In the genomic region with DNA sequence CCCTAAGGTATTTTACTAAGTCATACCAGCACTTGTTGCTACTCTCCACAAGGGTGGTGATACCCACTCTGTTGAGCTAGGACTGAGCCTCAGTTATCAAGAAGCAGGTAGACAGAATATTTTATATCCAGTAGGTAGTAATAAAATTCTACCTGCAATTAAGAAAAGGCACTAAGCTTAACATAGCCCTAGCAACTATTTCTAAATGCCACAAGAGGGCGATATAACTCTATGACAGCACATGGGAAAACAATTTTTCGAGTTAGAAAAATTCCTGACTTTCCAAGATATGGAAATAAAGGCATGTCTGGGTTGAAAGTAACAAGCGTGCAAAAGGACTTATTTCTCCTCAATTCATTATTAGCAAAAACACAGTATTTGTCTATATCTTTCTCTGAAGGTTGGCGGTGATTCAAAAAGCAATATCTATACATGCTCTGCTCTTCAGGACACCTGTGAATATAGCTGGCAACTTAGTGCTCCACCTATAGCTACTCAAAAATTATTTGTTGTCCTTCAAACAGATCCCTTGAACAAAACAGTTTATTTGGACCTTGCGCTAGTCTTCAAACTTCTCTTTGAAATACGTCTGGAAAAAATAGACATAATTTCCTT, we compare ENCODE assay signal across 1 cellular context.
TF ChIP-seq lines count a peak whose summit lies in the region.

No MANE protein-coding gene starts in this region.

TF ChIP-seq in SK-N-SH treated with all-trans-retinoic acid at 6 μM for 48 hours, 23 proteins besides CTCF, POLR2A, EP300 and RAD21 (continued from another document):
- TF ChIP-seq, protein P1, sequence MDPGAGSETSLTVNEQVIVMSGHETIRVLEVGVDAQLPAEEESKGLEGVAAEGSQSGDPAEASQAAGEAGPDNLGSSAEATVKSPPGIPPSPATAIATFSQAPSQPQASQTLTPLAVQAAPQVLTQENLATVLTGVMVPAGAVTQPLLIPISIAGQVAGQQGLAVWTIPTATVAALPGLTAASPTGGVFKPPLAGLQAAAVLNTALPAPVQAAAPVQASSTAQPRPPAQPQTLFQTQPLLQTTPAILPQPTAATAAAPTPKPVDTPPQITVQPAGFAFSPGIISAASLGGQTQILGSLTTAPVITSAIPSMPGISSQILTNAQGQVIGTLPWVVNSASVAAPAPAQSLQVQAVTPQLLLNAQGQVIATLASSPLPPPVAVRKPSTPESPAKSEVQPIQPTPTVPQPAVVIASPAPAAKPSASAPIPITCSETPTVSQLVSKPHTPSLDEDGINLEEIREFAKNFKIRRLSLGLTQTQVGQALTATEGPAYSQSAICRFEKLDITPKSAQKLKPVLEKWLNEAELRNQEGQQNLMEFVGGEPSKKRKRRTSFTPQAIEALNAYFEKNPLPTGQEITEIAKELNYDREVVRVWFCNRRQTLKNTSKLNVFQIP (CRISPR knock-in tag; IDR thresholded peaks at IDR 0.05; ENCODE audit: borderline replicate concordance, low read depth) = no peak
- TF ChIP-seq ZC3H10 (CRISPR knock-in tag; IDR thresholded peaks at IDR 0.05) (no peak), RARB (CRISPR knock-in tag; IDR thresholded peaks at IDR 0.05) (no peak), ZNF70 (CRISPR knock-in tag; IDR thresholded peaks at IDR 0.05) (no peak), ESRRG (CRISPR knock-in tag; IDR thresholded peaks at IDR 0.05) (no peak), ZFP30 (CRISPR knock-in tag; IDR thresholded peaks at IDR 0.05) (no peak), TOX (CRISPR knock-in tag; IDR thresholded peaks at IDR 0.05; ENCODE audit: borderline replicate concordance) (no peak), CSDC2 (CRISPR knock-in tag; IDR thresholded peaks at IDR 0.05) (no peak)
